In genomic region chr13:86402500-86402899, GRCh38 we compare ENCODE assay signal across 17 cellular contexts.
DNase-seq lines count a peak whose midpoint lies in the region; ATAC-seq, FAIRE-seq and TF ChIP-seq lines count a peak whose summit lies in the region.
"Had no signal": no experiment of that assay in that cellular context is flagged by ENCODE, and none has a peak within 500 bp of the region (broad histone marks: within the 10 kb centered on the region; RNA-seq: fewer than 3 reads in every experiment).

No MANE protein-coding gene starts in this region.

- H3K27me3 ChIP-seq in Karpas-422 (ENCODE audit: low read length) = no peaks in the 10 kb centered on the region
- no peaks in the 10 kb centered on the region for H3K27me3 ChIP-seq in neuronal stem cell (ENCODE audit: control insufficient read depth in 3 of 3, insufficient read depth in 3 of 3, low read depth in 1 of 3, low read length in 3 of 3)
- H3K27me3 ChIP-seq: SJSA1 had no signal

- no peak overlapping the region for H4K8ac ChIP-seq in neuronal stem cell (ENCODE audit: low read depth, low read length)

- peak; percentile 53 for FAIRE-seq in D721Med (lab: Jason Lieb, UNC)
- FAIRE-seq: HepG2 had no signal

- H3K9me3 ChIP-seq in Karpas-422 (ENCODE audit: low read length) (no peaks in the 10 kb centered on the region; the same call in 1 of the 2 replicates), neuronal stem cell (replicated peaks in 1 of 2; ENCODE audit: control insufficient read depth in 2 of 2, insufficient read depth in 1 of 2, low read depth in 1 of 2, low read length in 2 of 2) (no peaks in the 10 kb centered on the region)
- H3K9me3 ChIP-seq: SJSA1 had no signal

- no peak overlapping the region for H3K23ac ChIP-seq in neuronal stem cell (ENCODE audit: low read depth, low read length, poor library complexity)

- H2AFZ ChIP-seq in Karpas-422 (ENCODE audit: low read length) (peak overlapping the region; percentile 91), neuronal stem cell (ENCODE audit: low read length) (peak overlapping the region; percentile 49)

- no peak overlapping the region for H3K9ac ChIP-seq in Karpas-422 (ENCODE audit: low read length)
- H3K9ac ChIP-seq in neuronal stem cell (ENCODE audit: low read depth, low read length, poor library complexity) = no peak overlapping the region

- no peaks in the 10 kb centered on the region for H3K4me1 Mint-ChIP-seq in activated naive CD4-positive, alpha-beta T cell treated with anti-CD3 and anti-CD28 coated beads, Interleukin-2, amount 10 ng/mL, durations not matched to agents 7 days and 5 days
- H3K4me1 Mint-ChIP-seq: B cell had no signal

- no peak overlapping the region for H2BK15ac ChIP-seq in neuronal stem cell (ENCODE audit: low read length)

- H3K14ac ChIP-seq in neuronal stem cell (ENCODE audit: low read length) = no peak overlapping the region

- peaks cover 5% of the 10 kb centered on the region; the same call in 1 of the 2 replicates for H3K4me1 ChIP-seq in Karpas-422 (ENCODE audit: low read length)
- no peaks in the 10 kb centered on the region for H3K4me1 ChIP-seq in neuronal stem cell (ENCODE audit: control insufficient read depth in 2 of 2, insufficient read depth in 1 of 2, low read depth in 1 of 2, low read length in 2 of 2)
- H3K4me1 ChIP-seq: SJSA1 had no signal

- H3K4ac ChIP-seq in neuronal stem cell (ENCODE audit: low read length) = no peak overlapping the region

- H4K20me1 ChIP-seq in Karpas-422 (ENCODE audit: insufficient read depth, low read depth, low read length) = no peaks in the 10 kb centered on the region

- ATAC-seq in GM19463 (IDR thresholded peaks at IDR 0.05; ENCODE audit: unreplicated experiment) = no peak
- ATAC-seq: HepG2, PC-3 had no signal

- H3K27ac ChIP-seq in Karpas-422 (ENCODE audit: low read length) (no peak overlapping the region), neuronal stem cell (replicated peaks; ENCODE audit: low read length) (no peak overlapping the region)
- H3K27ac ChIP-seq: SJSA1 had no signal

- no CpG with 5 or more reads among the region's 3 CpGs for WGBS in neuronal stem cell (ENCODE audit: extremely low coverage in 2 of 2, insufficient read length in 2 of 2, insufficient replicate concordance in 1 of 2), 2 donors

- no peak overlapping the region for H3K18ac ChIP-seq in neuronal stem cell (ENCODE audit: low read length)

- H4K91ac ChIP-seq in neuronal stem cell (ENCODE audit: low read depth, low read length, poor library complexity) = no peak overlapping the region

- H3K4me3 Mint-ChIP-seq in activated naive CD4-positive, alpha-beta T cell treated with anti-CD3 and anti-CD28 coated beads, Interleukin-2, amount 10 ng/mL, durations not matched to agents 7 days and 5 days = no peak overlapping the region
- H3K4me3 Mint-ChIP-seq: B cell had no signal

- no peaks in the 10 kb centered on the region for H3K9me3 Mint-ChIP-seq in activated naive CD4-positive, alpha-beta T cell treated with anti-CD3 and anti-CD28 coated beads, Interleukin-2, amount 10 ng/mL, durations not matched to agents 7 days and 5 days

- no peaks in the 10 kb centered on the region for H3K79me1 ChIP-seq in neuronal stem cell (ENCODE audit: low read depth, low read length)

- H3K4me2 ChIP-seq in Karpas-422 (ENCODE audit: low read depth, low read length, poor library complexity, severe bottlenecking) = no peak overlapping the region
- no peak overlapping the region for H3K4me2 ChIP-seq in neuronal stem cell (ENCODE audit: insufficient read depth, low read length, poor library complexity, severe bottlenecking)

- H3K79me2 ChIP-seq in Karpas-422 (ENCODE audit: low read length) = no peaks in the 10 kb centered on the region

- H3K4me3 ChIP-seq in Karpas-422 (ENCODE audit: low read length) (no peak overlapping the region), neuronal stem cell (ENCODE audit: low read length in 2 of 2) (no peak overlapping the region)
- H3K4me3 ChIP-seq: SJSA1 had no signal

- no peak for TF ChIP-seq CTCF in D721Med (IDR thresholded peaks at IDR 0.05; ENCODE audit: insufficient read depth, missing control alignments)

- no peak overlapping the region for H2BK120ac ChIP-seq in neuronal stem cell (ENCODE audit: low read depth, low read length)

- no peaks in the 10 kb centered on the region for H3K9me2 ChIP-seq in Karpas-422 (replicated peaks; ENCODE audit: insufficient read depth, low read length)

- H2AK5ac ChIP-seq in neuronal stem cell (ENCODE audit: low read depth, low read length) = no peak overlapping the region

- H3K27me3 Mint-ChIP-seq in activated naive CD4-positive, alpha-beta T cell treated with anti-CD3 and anti-CD28 coated beads, Interleukin-2, amount 10 ng/mL, durations not matched to agents 7 days and 5 days = no peaks in the 10 kb centered on the region
- H3K27me3 Mint-ChIP-seq: B cell had no signal

- no peak overlapping the region for H2BK12ac ChIP-seq in neuronal stem cell (ENCODE audit: low read length)

- CTCF ChIA-PET in activated naive CD4-positive, alpha-beta T cell treated with anti-CD3 and anti-CD28 coated beads, Interleukin-2, amount 10 ng/mL, durations not matched to agents 7 days and 5 days (lab: Charles Lee) = no interaction called here

- H2BK5ac ChIP-seq in neuronal stem cell (ENCODE audit: low read length) = no peak overlapping the region

- no peaks in the 10 kb centered on the region for H3K36me3 ChIP-seq in Karpas-422 (ENCODE audit: insufficient read depth, low read length)
- H3K36me3 ChIP-seq in neuronal stem cell (replicated peaks in 1 of 2; ENCODE audit: control insufficient read depth in 2 of 2, insufficient read depth in 2 of 2, low read length in 2 of 2) = no peaks in the 10 kb centered on the region
- H3K36me3 ChIP-seq: SJSA1 had no signal

- no peak overlapping the region for H3K27ac Mint-ChIP-seq in activated naive CD4-positive, alpha-beta T cell treated with anti-CD3 and anti-CD28 coated beads, Interleukin-2, amount 10 ng/mL, durations not matched to agents 7 days and 5 days
- H3K27ac Mint-ChIP-seq: B cell had no signal

- no peak for DNase-seq in D721Med (ENCODE audit: insufficient read length, low spot score)
- DNase-seq in Karpas-422 = no peak
- peak; percentile 53 for DNase-seq in OCI-M1 (lab: John Stamatoyannopoulos, UW)
- DNase-seq in neuronal stem cell (ENCODE audit: low spot score) = no peak
- no peak for DNase-seq in NCI-H82 (lab: John Stamatoyannopoulos, UW)
- no peak for DNase-seq in activated naive CD4-positive, alpha-beta T cell treated with anti-CD3 and anti-CD28 coated beads, Interleukin-2, amount 10 ng/mL, durations not matched to agents 7 days and 5 days
- DNase-seq: H7, NCI-H1694 treated with DMSO at 0.1 percent for 48 hours, NCI-H2081, NCI-H2227 treated with DMSO at 0.1 percent for 48 hours, NCI-H526 treated with DMSO at 0.1 percent for 48 hours, PC-3, T-helper 2 cell had no signal

- no peaks in the 10 kb centered on the region for H3K36me3 Mint-ChIP-seq in activated naive CD4-positive, alpha-beta T cell treated with anti-CD3 and anti-CD28 coated beads, Interleukin-2, amount 10 ng/mL, durations not matched to agents 7 days and 5 days
